In the genomic region with DNA sequence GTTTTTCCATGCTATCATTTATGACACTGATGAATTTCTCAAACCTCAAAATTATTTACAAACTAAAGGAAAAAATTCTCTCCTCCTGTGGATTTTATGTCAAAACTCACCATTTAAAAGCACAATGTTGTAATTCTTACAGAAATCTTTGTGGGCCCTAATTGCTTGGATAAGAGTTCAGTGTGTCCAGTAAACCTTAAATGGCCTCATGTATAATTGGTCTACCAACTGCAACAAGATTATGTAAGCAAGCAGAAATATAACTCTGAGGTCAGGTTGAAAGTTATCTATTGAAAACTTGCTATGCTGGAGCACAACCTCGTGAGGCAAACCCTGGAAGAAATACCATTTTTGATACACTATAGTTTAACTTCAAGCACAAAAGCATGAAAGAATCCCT, we compare ENCODE assay signal across 23 cellular contexts. TPM values are rescaled to one million over a fixed set of nuclear protein-coding genes. Genes with fewer than 3 reads are reported as not detected.
A peak's percentile ranks its signal among the peaks of the same experiment; 100 is the strongest.
DNase-seq lines count a peak whose midpoint lies in the region; ATAC-seq and TF ChIP-seq lines count a peak whose summit lies in the region.
"Had no signal": no experiment of that assay in that cellular context is flagged by ENCODE, and none has a peak within 500 bp of the region (broad histone marks: within the 10 kb centered on the region; RNA-seq: fewer than 3 reads in every experiment).

No MANE protein-coding gene starts in this region.

- H3K27ac ChIP-seq in right cardiac atrium (ENCODE audit: low read length) (no peak overlapping the region), right lobe of liver (peak overlapping the region in 1 of 3 donors; percentile 3), vagina (no peak overlapping the region), neural progenitor cell (no peak overlapping the region)
- H3K27ac ChIP-seq: A549, KMS-11, SJSA1 had no signal

- no peaks in the 10 kb centered on the region for H3K36me3 ChIP-seq in right lobe of liver
- no peaks in the 10 kb centered on the region for H3K36me3 ChIP-seq in vagina
- H3K36me3 ChIP-seq in neural progenitor cell = no peaks in the 10 kb centered on the region
- H3K36me3 ChIP-seq: HAP-1 had no signal

- 35% methylated on average over 1 of the region's 1 CpG for WGBS in right cardiac atrium
- WGBS in right lobe of liver (ENCODE audit: insufficient coverage, low coverage, low lambda C conversion rate, missing lambda C conversion rate) = 10% methylated on average over 1 of the region's 1 CpG

- intact Hi-C loops in left ventricle myocardium superior (cut with micrococcal nuclease) = no loop called here
- intact Hi-C loops in right cardiac atrium (cut with DNase I) = no loop called here
- intact Hi-C loops in right lobe of liver (cut with DNase I) = no loop called here
- intact Hi-C loops in vagina (cut with DNase I) = no loop called here

- TF ChIP-seq POLR2A in right lobe of liver (IDR thresholded peaks at IDR 0.05) = no peak
- no peak for TF ChIP-seq POLR2A in vagina (IDR thresholded peaks at IDR 0.05)

- H3K4me1 ChIP-seq in right cardiac atrium (ENCODE audit: control insufficient read depth, insufficient read depth, low read length) (peaks cover 4% of the 10 kb centered on the region), right lobe of liver (peaks cover 0 to 32% (median 5%) of the 10 kb centered on the region in 4 donors), vagina (no peaks in the 10 kb centered on the region), neural progenitor cell (no peaks in the 10 kb centered on the region)
- H3K4me1 ChIP-seq: HAP-1 had no signal

- H3K9ac ChIP-seq in neural progenitor cell = no peak overlapping the region
- H3K9ac ChIP-seq: KMS-11 had no signal

- no peaks in the 10 kb centered on the region for H3K9me3 Mint-ChIP-seq in neural progenitor cell

- no peaks in the 10 kb centered on the region for H4K20me1 ChIP-seq in neural progenitor cell (ENCODE audit: low read depth)

- H3K9me3 ChIP-seq in right cardiac atrium (ENCODE audit: control insufficient read depth, low read length) = no peaks in the 10 kb centered on the region
- no peaks in the 10 kb centered on the region for H3K9me3 ChIP-seq in right lobe of liver
- H3K9me3 ChIP-seq in vagina = no peaks in the 10 kb centered on the region
- H3K9me3 ChIP-seq in neural progenitor cell (ENCODE audit: low read depth) = no peaks in the 10 kb centered on the region
- H3K9me3 ChIP-seq: HAP-1, SJSA1 had no signal

- TF ChIP-seq CTCF in right lobe of liver (IDR thresholded peaks at IDR 0.05) (no peak), vagina (IDR thresholded peaks at IDR 0.05) (no peak), neural progenitor cell (IDR thresholded peaks at IDR 0.05) (no peak)

- peaks cover 11% of the 10 kb centered on the region for H3K79me2 ChIP-seq in neural progenitor cell (ENCODE audit: low read depth)

- ATAC-seq in left ventricle myocardium superior (peak; percentile 64), right cardiac atrium (no peak), right lobe of liver (peak; percentile 36 to 77 (median 47)), HG03354 (IDR thresholded peaks at IDR 0.05; ENCODE audit: poor library complexity, severe bottlenecking, unreplicated experiment) (no peak)
- ATAC-seq: A549 had no signal

- no peak overlapping the region for H2AFZ ChIP-seq in neural progenitor cell (replicated peaks)

- H3K27me3 ChIP-seq in right cardiac atrium (ENCODE audit: control insufficient read depth, insufficient read depth) = no peaks in the 10 kb centered on the region
- H3K27me3 ChIP-seq in right lobe of liver = no peaks in the 10 kb centered on the region
- no peaks in the 10 kb centered on the region for H3K27me3 ChIP-seq in vagina
- no peaks in the 10 kb centered on the region for H3K27me3 ChIP-seq in neural progenitor cell
- H3K27me3 ChIP-seq: SJSA1 had no signal

- peaks cover 15% of the 10 kb centered on the region for H3K4me1 Mint-ChIP-seq in neural progenitor cell

- H3F3A ChIP-seq in neural progenitor cell (ENCODE audit: low read depth) = peaks cover 8% of the 10 kb centered on the region

- no peak overlapping the region for H3K27ac Mint-ChIP-seq in neural progenitor cell

- no peak overlapping the region for H3K4me3 Mint-ChIP-seq in neural progenitor cell
- H3K4me3 Mint-ChIP-seq: CD4-positive, alpha-beta memory T cell had no signal

- H3K4me3 ChIP-seq in right cardiac atrium (ENCODE audit: low read length) = no peak overlapping the region
- no peak overlapping the region for H3K4me3 ChIP-seq in right lobe of liver
- H3K4me3 ChIP-seq in vagina = no peak overlapping the region
- no peak overlapping the region for H3K4me3 ChIP-seq in neural progenitor cell
- H3K4me3 ChIP-seq: A549, HAP-1, SJSA1 had no signal

- DNase-seq in left ventricle myocardium superior (no peak), right cardiac atrium (no peak), NOMO-1 treated with DMSO at 0.1 percent for 48 hours (lab: John Stamatoyannopoulos, UW; ENCODE audit: unreplicated experiment) (peak; percentile 67), right lobe of liver (no peak), vagina (ENCODE audit: extremely low spot score in 2 of 2) (no peak), neural progenitor cell (ENCODE audit: low spot score) (no peak)
- DNase-seq: AML-193; C1 segment of cervical spinal cord; CD4-positive, alpha-beta memory T cell; COR-L47; DMS53; GOT3; IMR-90; MM.1S; NCI-H1048; NCI-H2029 treated with DMSO at 0.1 percent for 48 hours; NCI-H2227 treated with DMSO at 0.1 percent for 48 hours; NCI-H526 treated with DMSO at 0.1 percent for 48 hours had no signal

- H3K27me3 Mint-ChIP-seq in neural progenitor cell (ENCODE audit: insufficient read depth, low read depth) = no peaks in the 10 kb centered on the region
- H3K27me3 Mint-ChIP-seq: CD4-positive, alpha-beta memory T cell had no signal

- no peak overlapping the region for H3K4me2 ChIP-seq in neural progenitor cell
- H3K4me2 ChIP-seq: A549, KMS-11 had no signal

- peaks cover 2% of the 10 kb centered on the region for H3K36me3 Mint-ChIP-seq in neural progenitor cell

RNA-seq across cellular contexts. Expression of a gene that starts 22.0 kb away (rescaled TPM):
- total RNA-seq in left ventricle myocardium superior = 45.0 TPM
- 10 to 100 TPM; 33.0 to 41.7 (median 36.0) TPM for total RNA-seq in right cardiac atrium
- polyA plus RNA-seq in right cardiac atrium = 11.7 TPM
- 10 to 100 TPM; 19.4 to 33.8 (median 30.8) TPM for total RNA-seq in right lobe of liver
- 33.4 TPM for total RNA-seq in vagina
- 12.4 and 12.6 TPM in 2 replicates for total RNA-seq in neural progenitor cell (ENCODE audit: low replicate concordance)

Comparison
In these comparisons a context has a peak if more than half of its experiments do, and no peak if none do; other contexts are left out.
1. ATAC-seq: peak in left ventricle myocardium superior (single experiment) and right lobe of liver (4 of 4); none in right cardiac atrium (0 of 2) and HG03354 (single experiment).